Comparison of ENCODE assay signal across 20 cellular contexts in the genomic region with DNA sequence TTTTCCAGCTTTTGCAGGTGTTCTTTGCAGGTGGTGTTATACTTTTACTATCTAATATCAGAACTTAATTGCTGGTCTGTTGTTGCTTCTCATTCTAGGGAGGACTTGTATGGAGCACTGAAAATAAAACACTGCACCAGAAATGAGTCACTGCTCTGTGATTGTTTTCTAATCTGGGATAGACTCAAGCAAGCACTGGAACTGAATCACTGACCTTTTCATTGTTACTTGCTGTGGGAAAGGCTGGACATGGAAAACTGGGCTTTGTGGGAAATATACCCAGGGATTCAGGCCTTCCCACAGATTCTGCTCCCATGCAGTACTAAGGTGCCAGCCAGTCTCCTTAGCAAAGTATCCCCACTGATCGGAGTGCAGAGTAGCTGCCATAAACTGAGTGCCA.
DNase-seq lines count a peak whose midpoint lies in the region; ATAC-seq, FAIRE-seq and TF ChIP-seq lines count a peak whose summit lies in the region.
"Had no signal": no experiment of that assay in that cellular context is flagged by ENCODE, and none has a peak within 500 bp of the region (broad histone marks: within the 10 kb centered on the region; RNA-seq: fewer than 3 reads in every experiment).

No MANE protein-coding gene starts in this region.

- H3K36me3 ChIP-seq in bronchial epithelial cell (ENCODE audit: control insufficient read depth, insufficient read depth, low read length), result no peaks in the 10 kb centered on the region
- H3K36me3 ChIP-seq: BLaER1 treated with 17β-estradiol and CSF1 and Interleukin-3, amounts not matched to agents 10 nM and 100 nM had no signal

- FAIRE-seq in bronchial epithelial cell (lab: Jason Lieb, UNC), result no peak
- FAIRE-seq: G401.6, GM12891, GM18507, H54 had no signal

- no peaks in the 10 kb centered on the region for H3K27me3 Mint-ChIP-seq in activated T-helper 2 cell treated with anti-CD3 and anti-CD28 coated beads, Interferon-gamma antibody, Interleukin-2, Interleukin-4, amounts not matched to agents 10 μg/mL and 5 μg/mL and 100 μg/mL, durations not matched to agents 14 hours and 24 hours and 36 hours (ENCODE audit: low read depth)
- H3K27me3 Mint-ChIP-seq: B cell had no signal

- no peaks in the 10 kb centered on the region for H3K4me1 Mint-ChIP-seq in activated T-helper 2 cell treated with anti-CD3 and anti-CD28 coated beads, Interferon-gamma antibody, Interleukin-2, Interleukin-4, amounts not matched to agents 10 μg/mL and 5 μg/mL and 100 μg/mL, durations not matched to agents 14 hours and 24 hours and 36 hours (ENCODE audit: low read depth)
- H3K4me1 Mint-ChIP-seq: B cell, GM23338 had no signal

- H3K9me3 Mint-ChIP-seq in activated T-helper 2 cell treated with anti-CD3 and anti-CD28 coated beads, Interferon-gamma antibody, Interleukin-2, Interleukin-4, amounts not matched to agents 10 μg/mL and 5 μg/mL and 100 μg/mL, durations not matched to agents 14 hours and 24 hours and 36 hours, result peaks cover 45% of the 10 kb centered on the region

- H3K4me3 Mint-ChIP-seq in activated T-helper 2 cell treated with anti-CD3 and anti-CD28 coated beads, Interferon-gamma antibody, Interleukin-2, Interleukin-4, amounts not matched to agents 10 μg/mL and 5 μg/mL and 100 μg/mL, durations not matched to agents 14 hours and 24 hours and 36 hours (ENCODE audit: low read depth), result no peak overlapping the region
- H3K4me3 Mint-ChIP-seq: B cell; CD8-positive, alpha-beta T cell; GM23338 had no signal

- DNase-seq in HT1080 (ENCODE audit: low read depth) (peak; percentile 60), bronchial epithelial cell (ENCODE audit: low read depth) (peak; percentile 21), kidney glomerular epithelial cell (lab: John Stamatoyannopoulos, UW) (peak; percentile 37), renal cortical epithelial cell (ENCODE audit: low read depth) (peak; percentile 69), iPS-NIHi7 (ENCODE audit: extremely low spot score) (no peak)
- no peak for DNase-seq in activated T-helper 2 cell treated with anti-CD3 and anti-CD28 coated beads, Interferon-gamma antibody, Interleukin-2, Interleukin-4, amounts not matched to agents 10 μg/mL and 5 μg/mL and 100 μg/mL, durations not matched to agents 14 hours and 24 hours and 36 hours (ENCODE audit: low spot score)
- DNase-seq: CD8-positive, alpha-beta T cell; COR-L47; DMS 273 treated with DMSO at 0.1 percent for 48 hours; DMS53; DND-41; HCEC 1CT had no signal

- no peak for ATAC-seq in HG03196 (IDR thresholded peaks at IDR 0.05; ENCODE audit: unreplicated experiment)
- ATAC-seq: CD8-positive, alpha-beta T cell; GM23338 had no signal

- intact Hi-C loops in activated T-helper 2 cell treated with anti-CD3 and anti-CD28 coated beads, Interferon-gamma antibody, Interleukin-2, Interleukin-4, amounts not matched to agents 10 μg/mL and 5 μg/mL and 100 μg/mL, durations not matched to agents 14 hours and 24 hours and 36 hours (cut with micrococcal nuclease), result no loop called here

- H3K36me3 Mint-ChIP-seq in activated T-helper 2 cell treated with anti-CD3 and anti-CD28 coated beads, Interferon-gamma antibody, Interleukin-2, Interleukin-4, amounts not matched to agents 10 μg/mL and 5 μg/mL and 100 μg/mL, durations not matched to agents 14 hours and 24 hours and 36 hours (ENCODE audit: low read depth), result no peaks in the 10 kb centered on the region
- H3K36me3 Mint-ChIP-seq: CD8-positive, alpha-beta T cell had no signal

- H3K27ac Mint-ChIP-seq in activated T-helper 2 cell treated with anti-CD3 and anti-CD28 coated beads, Interferon-gamma antibody, Interleukin-2, Interleukin-4, amounts not matched to agents 10 μg/mL and 5 μg/mL and 100 μg/mL, durations not matched to agents 14 hours and 24 hours and 36 hours, result no peak overlapping the region
- H3K27ac Mint-ChIP-seq: B cell; CD8-positive, alpha-beta T cell; GM23338 had no signal

- no peak for TF ChIP-seq CTCF in bronchial epithelial cell (IDR thresholded peaks at IDR 0.05; ENCODE audit: insufficient read depth, low read length, severe bottlenecking)

- no peak overlapping the region for H3K4me3 ChIP-seq in bronchial epithelial cell (ENCODE audit: low read depth, low read length)
- H3K4me3 ChIP-seq: BLaER1 treated with 17β-estradiol and CSF1 and Interleukin-3, amounts not matched to agents 10 nM and 100 nM; GM23338 had no signal

- H3K27me3 ChIP-seq in bronchial epithelial cell (ENCODE audit: control insufficient read depth, insufficient read depth, low read length), result no peaks in the 10 kb centered on the region
- H3K27me3 ChIP-seq: BLaER1 treated with 17β-estradiol and CSF1 and Interleukin-3, amounts not matched to agents 10 nM and 100 nM had no signal

Comparison
In these comparisons a context has a peak if more than half of its experiments do, and no peak if none do; other contexts are left out.
1. DNase-seq: peak in HT1080 (single experiment), bronchial epithelial cell (single experiment), kidney glomerular epithelial cell (single experiment) and renal cortical epithelial cell (single experiment); none in activated T-helper 2 cell treated with anti-CD3 and anti-CD28 coated beads, Interferon-gamma antibody, Interleukin-2, Interleukin-4, amounts not matched to agents 10 μg/mL and 5 μg/mL and 100 μg/mL, durations not matched to agents 14 hours and 24 hours and 36 hours (single experiment) and iPS-NIHi7 (single experiment).